In the genomic region with DNA sequence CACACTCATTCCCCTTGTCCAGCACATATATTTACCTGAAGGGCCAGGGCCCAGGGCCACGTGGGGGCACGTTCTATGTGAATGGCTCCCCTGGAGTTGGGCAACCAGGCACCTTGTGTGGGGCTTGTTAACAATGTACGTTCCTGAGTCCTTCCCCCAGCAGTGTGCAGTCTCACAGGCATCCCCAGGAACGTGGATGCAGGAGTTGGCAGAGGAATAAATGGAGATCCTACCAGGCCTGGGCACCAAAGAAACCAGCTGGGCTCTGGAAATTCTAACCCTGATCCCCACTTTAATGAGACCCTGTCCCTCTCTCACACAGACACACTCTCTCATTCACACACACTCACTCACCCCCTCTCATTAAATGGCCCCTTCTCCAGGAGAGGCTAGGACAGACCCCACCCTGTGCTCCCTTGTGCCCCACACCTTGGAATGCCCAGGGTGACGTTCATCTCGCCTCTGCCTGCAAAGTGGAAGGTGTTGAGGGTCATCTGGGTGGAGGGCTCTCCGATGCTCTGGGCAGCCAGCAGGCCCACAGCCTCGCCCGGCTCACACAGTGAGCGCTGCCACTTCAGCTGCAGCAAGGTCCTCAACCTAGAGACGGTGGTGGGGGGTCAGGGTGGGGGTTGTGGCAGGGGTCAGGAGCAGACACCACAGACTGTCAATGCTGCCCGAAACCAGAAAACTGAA, we compare ENCODE assay signal across 11 cellular contexts.
DNase-seq lines count a peak whose midpoint lies in the region; ATAC-seq and TF ChIP-seq lines count a peak whose summit lies in the region.
"Had no signal": no experiment of that assay in that cellular context is flagged by ENCODE, and none has a peak within 500 bp of the region (broad histone marks: within the 10 kb centered on the region; RNA-seq: fewer than 3 reads in every experiment).

No MANE protein-coding gene starts in this region.

- no peaks in the 10 kb centered on the region for H3K9me3 Mint-ChIP-seq in activated naive CD8-positive, alpha-beta T cell (ENCODE audit: low read depth)
- H3K9me3 Mint-ChIP-seq in activated naive CD8-positive, alpha-beta T cell treated with anti-CD3 and anti-CD28 coated beads, Interleukin-2, amount 50 U/mL, for 24 hours = no peaks in the 10 kb centered on the region
- no peaks in the 10 kb centered on the region for H3K9me3 Mint-ChIP-seq in activated CD8-positive, alpha-beta T cell treated with anti-CD3 and anti-CD28 coated beads for 36 hours

- H3K9me3 ChIP-seq in lower lobe of right lung (no peaks in the 10 kb centered on the region), thymus (ENCODE audit: control insufficient read depth) (no peaks in the 10 kb centered on the region)
- H3K9me3 ChIP-seq: HAP-1, neutrophil had no signal

- no peaks in the 10 kb centered on the region for H3K27me3 ChIP-seq in lower lobe of right lung (ENCODE audit: low read depth)
- no peaks in the 10 kb centered on the region for H3K27me3 ChIP-seq in thymus (ENCODE audit: control insufficient read depth, insufficient read depth)
- H3K27me3 ChIP-seq: neutrophil had no signal

- no peak for ATAC-seq in activated naive CD8-positive, alpha-beta T cell treated with anti-CD3 and anti-CD28 coated beads, Interleukin-2, amount 50 U/mL, for 24 hours
- no peak for ATAC-seq in activated CD8-positive, alpha-beta T cell treated with anti-CD3 and anti-CD28 coated beads for 36 hours
- ATAC-seq in lower lobe of right lung = no peak
- ATAC-seq in HG03571 (IDR thresholded peaks at IDR 0.05; ENCODE audit: unreplicated experiment) = no peak
- no peak for ATAC-seq in GM18870 (IDR thresholded peaks at IDR 0.05; ENCODE audit: unreplicated experiment)

- H3K27me3 Mint-ChIP-seq in activated naive CD8-positive, alpha-beta T cell = no peaks in the 10 kb centered on the region
- peaks cover 2% of the 10 kb centered on the region for H3K27me3 Mint-ChIP-seq in activated naive CD8-positive, alpha-beta T cell treated with anti-CD3 and anti-CD28 coated beads, Interleukin-2, amount 50 U/mL, for 24 hours
- H3K27me3 Mint-ChIP-seq in activated CD8-positive, alpha-beta T cell treated with anti-CD3 and anti-CD28 coated beads for 36 hours = no peaks in the 10 kb centered on the region

- peaks cover 46% of the 10 kb centered on the region for H3K36me3 ChIP-seq in lower lobe of right lung
- peaks cover 24% of the 10 kb centered on the region for H3K36me3 ChIP-seq in thymus (ENCODE audit: control insufficient read depth, insufficient read depth)
- H3K36me3 ChIP-seq: neutrophil had no signal

- H3K27ac Mint-ChIP-seq in activated naive CD8-positive, alpha-beta T cell = peak overlapping the region; percentile 98
- no peak overlapping the region for H3K27ac Mint-ChIP-seq in activated naive CD8-positive, alpha-beta T cell treated with anti-CD3 and anti-CD28 coated beads, Interleukin-2, amount 50 U/mL, for 24 hours
- peak overlapping the region; percentile 97 for H3K27ac Mint-ChIP-seq in activated CD8-positive, alpha-beta T cell treated with anti-CD3 and anti-CD28 coated beads for 36 hours

- H3K36me3 Mint-ChIP-seq in activated naive CD8-positive, alpha-beta T cell = peaks cover 21% of the 10 kb centered on the region
- peaks cover 72% of the 10 kb centered on the region for H3K36me3 Mint-ChIP-seq in activated naive CD8-positive, alpha-beta T cell treated with anti-CD3 and anti-CD28 coated beads, Interleukin-2, amount 50 U/mL, for 24 hours (ENCODE audit: low read depth)
- H3K36me3 Mint-ChIP-seq in activated CD8-positive, alpha-beta T cell treated with anti-CD3 and anti-CD28 coated beads for 36 hours (ENCODE audit: low read depth) = peaks cover 70% of the 10 kb centered on the region

- POLR2A ChIA-PET in activated CD8-positive, alpha-beta T cell treated with anti-CD3 and anti-CD28 coated beads for 36 hours (lab: Charles Lee) = interaction anchor here (2.0 to 2.1 kb wide), 2 partner anchors 66 to 151 kb away, joined by 6 to 8 read pairs; partner anchors contain the start of genes POLR1A, PTCD3 and ST3GAL5

- CTCF ChIA-PET in activated CD8-positive, alpha-beta T cell treated with anti-CD3 and anti-CD28 coated beads for 36 hours (lab: Charles Lee) = interaction anchor here (1.1 to 2.7 kb wide), 4 partner anchors 39 to 213 kb away, joined by 3 to 19 read pairs (median 10); partner anchors contain the start of gene ST3GAL5

- H3K4me3 ChIP-seq in lower lobe of right lung (no peak overlapping the region), thymus (ENCODE audit: low read length) (peak overlapping the region; percentile 30)
- H3K4me3 ChIP-seq: HAP-1 had no signal

- no peak for DNase-seq in activated naive CD8-positive, alpha-beta T cell treated with anti-CD3 and anti-CD28 coated beads, Interleukin-2, amount 50 U/mL, for 24 hours
- no peak for DNase-seq in activated CD8-positive, alpha-beta T cell treated with anti-CD3 and anti-CD28 coated beads for 36 hours
- no peak for DNase-seq in lower lobe of right lung
- DNase-seq in NCI-H2227 (lab: John Stamatoyannopoulos, UW; ENCODE audit: unreplicated experiment) = no peak
- DNase-seq: NCI-H1105 had no signal

- intact Hi-C loops in activated CD8-positive, alpha-beta T cell treated with anti-CD3 and anti-CD28 coated beads for 36 hours (cut with micrococcal nuclease) = loop anchor here (5.0 kb wide), 2 partner anchors 43 to 213 kb away; no protein-coding TSS in a partner anchor
- intact Hi-C loops in lower lobe of right lung (cut with DNase I) = no loop called here

- peaks cover 44% of the 10 kb centered on the region for H3K4me1 ChIP-seq in lower lobe of right lung
- peaks cover 70% of the 10 kb centered on the region for H3K4me1 ChIP-seq in thymus (ENCODE audit: control insufficient read depth, insufficient read depth, low read length)
- H3K4me1 ChIP-seq: HAP-1 had no signal

- H3K4me1 Mint-ChIP-seq in activated naive CD8-positive, alpha-beta T cell (ENCODE audit: low read depth) = peaks cover 71% of the 10 kb centered on the region
- H3K4me1 Mint-ChIP-seq in activated naive CD8-positive, alpha-beta T cell treated with anti-CD3 and anti-CD28 coated beads, Interleukin-2, amount 50 U/mL, for 24 hours = peaks cover 72% of the 10 kb centered on the region
- peaks cover 73% of the 10 kb centered on the region for H3K4me1 Mint-ChIP-seq in activated CD8-positive, alpha-beta T cell treated with anti-CD3 and anti-CD28 coated beads for 36 hours (ENCODE audit: low read depth)

- no peak for TF ChIP-seq CTCF in activated CD8-positive, alpha-beta T cell treated with anti-CD3 and anti-CD28 coated beads for 36 hours (IDR thresholded peaks at IDR 0.05)
- TF ChIP-seq CTCF in lower lobe of right lung (IDR thresholded peaks at IDR 0.05) = no peak

- WGBS in thymus = 97% methylated on average over 12 of the region's 12 CpGs

- H3K27ac ChIP-seq in lower lobe of right lung (peak overlapping the region; percentile 88), thymus (ENCODE audit: low read depth) (peak overlapping the region; percentile 89)
- H3K27ac ChIP-seq: neutrophil had no signal

- H3K4me3 Mint-ChIP-seq in activated naive CD8-positive, alpha-beta T cell = peak overlapping the region; percentile 14
- H3K4me3 Mint-ChIP-seq in activated naive CD8-positive, alpha-beta T cell treated with anti-CD3 and anti-CD28 coated beads, Interleukin-2, amount 50 U/mL, for 24 hours = no peak overlapping the region
- H3K4me3 Mint-ChIP-seq in activated CD8-positive, alpha-beta T cell treated with anti-CD3 and anti-CD28 coated beads for 36 hours = no peak overlapping the region
